ENCODE assay signal across 24 cellular contexts in the genomic region with DNA sequence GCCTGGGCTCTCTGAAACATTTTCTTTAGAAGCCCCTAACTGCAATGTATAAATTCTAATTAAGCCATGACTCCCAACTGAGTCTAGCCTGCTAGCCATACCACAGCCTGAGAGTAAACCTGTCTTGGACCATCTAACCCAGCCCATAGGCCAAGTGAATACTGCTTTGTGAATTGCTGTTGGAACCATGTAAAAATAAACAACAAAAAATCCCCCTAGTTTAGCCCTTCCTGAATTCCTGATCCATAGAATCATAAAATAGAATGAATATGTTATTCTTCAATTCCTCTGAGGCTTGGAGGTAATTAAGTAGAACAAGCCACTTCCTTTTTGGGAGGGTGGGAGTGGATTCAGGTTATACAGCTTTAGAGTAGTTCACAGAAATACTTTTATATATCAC.
DNase-seq lines count a peak whose midpoint lies in the region; FAIRE-seq and TF ChIP-seq lines count a peak whose summit lies in the region.
"Had no signal": no experiment of that assay in that cellular context is flagged by ENCODE, and none has a peak within 500 bp of the region (broad histone marks: within the 10 kb centered on the region; RNA-seq: fewer than 3 reads in every experiment).

No MANE protein-coding gene starts in this region.

- peaks cover 41% of the 10 kb centered on the region for H3K4me1 ChIP-seq in SJCRH30
- no peaks in the 10 kb centered on the region for H3K4me1 ChIP-seq in OCI-LY7 (ENCODE audit: insufficient read depth, low read length, poor library complexity, severe bottlenecking)
- H3K4me1 ChIP-seq: A549 had no signal

- H2AFZ ChIP-seq in OCI-LY7 (ENCODE audit: low read length) = no peak overlapping the region
- H2AFZ ChIP-seq: GM23248 had no signal

- POLR2A ChIA-PET in OCI-LY7 (lab: Charles Lee) = no interaction called here

- peak; percentile 11 for DNase-seq in ELR (ENCODE audit: low read depth)
- DNase-seq in SJCRH30 = peak; percentile 58 to 85
- DNase-seq in astrocyte of the hippocampus (ENCODE audit: low read depth, low spot score) = peak; percentile 20
- peak; percentile 10 for DNase-seq in non-pigmented ciliary epithelial cell (ENCODE audit: low read depth)
- no peak for DNase-seq in OCI-LY7 (ENCODE audit: low spot score)
- no peak for DNase-seq in activated CD4-positive, CD25-positive, alpha-beta regulatory T cell (lab: John Stamatoyannopoulos, UW)
- no peak for DNase-seq in RCC 7860 (ENCODE audit: low spot score)
- DNase-seq: CD8-positive, alpha-beta memory T cell; DMS79 treated with DMSO at 0.1 percent for 48 hours; GM23248; H9; Kasumi-1; MV-4-11; NCI-H1105 treated with DMSO at 0.1 percent for 48 hours; NCI-H146; NCI-H1930; NCI-H446; NCI-H524 treated with DMSO at 0.1 percent for 48 hours; NCI-H774; SHP77 had no signal

- no TSS peak for BruUV-seq in OCI-LY7 (replicated peaks; lab: Mats Ljungman, UMichigan)

- H3K4me2 ChIP-seq in OCI-LY7 (ENCODE audit: low read length) = no peak overlapping the region
- H3K4me2 ChIP-seq: A549 had no signal

- no peaks in the 10 kb centered on the region for H3K79me2 ChIP-seq in OCI-LY7 (ENCODE audit: insufficient read depth, low read depth, low read length)

- intact Hi-C loops in OCI-LY7 (cut with micrococcal nuclease; ENCODE audit: unreplicated experiment) = no loop called here

- TF ChIP-seq CTCF in OCI-LY7 (conservative IDR thresholded peaks at IDR 0.05; ENCODE audit: low read length) = no peak

- H3K9me3 ChIP-seq in SJCRH30 (replicated peaks) (no peaks in the 10 kb centered on the region; the same call in 1 of the 2 replicates), OCI-LY7 (ENCODE audit: low read length) (peaks cover 32% of the 10 kb centered on the region)
- H3K9me3 ChIP-seq: A549 had no signal

- no peaks in the 10 kb centered on the region for H3K9me2 ChIP-seq in OCI-LY7 (ENCODE audit: insufficient read depth, low read length)

- no peaks in the 10 kb centered on the region for H4K20me1 ChIP-seq in OCI-LY7 (ENCODE audit: insufficient read depth, low read length)

- H3K4me3 ChIP-seq in SJCRH30 = no peak overlapping the region
- H3K4me3 ChIP-seq in OCI-LY7 (ENCODE audit: low read depth, low read length, poor library complexity, severe bottlenecking) = no peak overlapping the region
- H3K4me3 ChIP-seq: A549, GM23248, K562 had no signal

- CTCF ChIA-PET in OCI-LY7 (lab: Charles Lee; ENCODE audit: unreplicated experiment) = no interaction called here

- peak overlapping the region; percentile 77 for H3K27ac ChIP-seq in SJCRH30
- H3K27ac ChIP-seq in OCI-LY7 (ENCODE audit: low read depth, low read length, poor library complexity, severe bottlenecking) = no peak overlapping the region
- H3K27ac ChIP-seq: A549, GM23248, RWPE1 had no signal

- H3K36me3 ChIP-seq in SJCRH30 (no peaks in the 10 kb centered on the region), OCI-LY7 (ENCODE audit: insufficient read depth, low read length) (no peaks in the 10 kb centered on the region)

- FAIRE-seq in RCC 7860 (lab: Jason Lieb, UNC) = no peak
- FAIRE-seq: A549, HepG2, K562 had no signal

- no peaks in the 10 kb centered on the region for H3K27me3 ChIP-seq in SJCRH30

Comparison
In these comparisons a context has a peak if more than half of its experiments do, and no peak if none do; other contexts are left out.
1. DNase-seq: peak in ELR (single experiment), SJCRH30 (2 of 2), astrocyte of the hippocampus (single experiment) and non-pigmented ciliary epithelial cell (single experiment); none in OCI-LY7 (single experiment), activated CD4-positive, CD25-positive, alpha-beta regulatory T cell (0 of 4) and RCC 7860 (single experiment).